In genomic region chr12:5371636-5372035, GRCh38 we compare ENCODE assay signal across 36 cellular contexts.
"Had no signal": no experiment of that assay in that cellular context is flagged by ENCODE, and none has a peak within 500 bp of the region (broad histone marks: within the 10 kb centered on the region; RNA-seq: fewer than 3 reads in every experiment).

No MANE protein-coding gene starts in this region.

- H3K36me3 ChIP-seq: adrenal gland, breast epithelium, cardiac muscle cell, colonic mucosa, esophagus squamous epithelium, gastroesophageal sphincter, heart right ventricle, WERI-Rb-1 had no signal

- DNase-seq: activated B cell treated with CpG ODN at 0.5 μM for 24 hours; activated CD4-positive, alpha-beta T cell treated with anti-CD3 and anti-CD28 coated beads for 48 hours; activated CD4-positive, alpha-beta T cell treated with anti-CD3 and anti-CD28 coated beads, Interleukin-2, amount 50 U/mL, for 1 hour; activated CD4-positive, alpha-beta T cell treated with anti-CD3 and anti-CD28 coated beads, Interleukin-2, amount 50 U/mL, for 48 hours; activated CD8-positive, alpha-beta memory T cell treated with anti-CD3 and anti-CD28 coated beads, Interleukin-2, amount 10 ng/mL, durations not matched to agents 7 days and 5 days; activated CD8-positive, alpha-beta memory T cell treated with anti-CD3 and anti-CD28 coated beads, Interleukin-2, amount 50 U/mL, for 4 hours; activated CD8-positive, alpha-beta T cell treated with anti-CD3 and anti-CD28 coated beads, Interleukin-2, amount 10 ng/mL, durations not matched to agents 7 days and 5 days; activated effector memory CD4-positive, alpha-beta T cell treated with anti-CD3 and anti-CD28 coated beads, Interleukin-2, amount 50 U/mL, for 16 hours; activated naive CD4-positive, alpha-beta T cell treated with anti-CD3 and anti-CD28 coated beads for 36 hours; activated naive CD8-positive, alpha-beta T cell treated with anti-CD3 and anti-CD28 coated beads for 36 hours; activated naive CD8-positive, alpha-beta T cell treated with anti-CD3 and anti-CD28 coated beads, Interleukin-2, amount 50 U/mL, for 24 hours; activated T-cell treated with anti-CD3 and anti-CD28 coated beads, Interleukin-2, amount 50 U/mL, for 1 hour; activated T-cell treated with anti-CD3 and anti-CD28 coated beads, Interleukin-2, amount 50 U/mL, for 48 hours; adrenal gland; amygdala; aorta; central memory CD4-positive, alpha-beta T cell; cerebellar nuclear complex; colonic mucosa; effector CD8-positive, alpha-beta T cell; esophagus squamous epithelium; foreskin melanocyte; heart right ventricle; T-helper 17 cell; T1000; WERI-Rb-1 had no signal

- H3K9me3 Mint-ChIP-seq: activated B cell treated with CpG ODN at 0.5 μM for 24 hours; activated naive CD4-positive, alpha-beta T cell treated with anti-CD3 and anti-CD28 coated beads for 36 hours; activated naive CD4-positive, alpha-beta T cell treated with anti-CD3 and anti-CD28 coated beads, Interleukin-2, amount 50 U/mL, for 24 hours; activated naive CD8-positive, alpha-beta T cell treated with anti-CD3 and anti-CD28 coated beads for 36 hours; activated naive CD8-positive, alpha-beta T cell treated with anti-CD3 and anti-CD28 coated beads, Interleukin-2, amount 50 U/mL, for 24 hours; activated T-helper 1 cell treated with anti-CD3 and anti-CD28 coated beads, Interleukin-12 subunit alpha, Interleukin-12 subunit beta, Interleukin-2, Interleukin-4 antibody, amounts not matched to agents 30 ng/mL and 10 ng/mL and 1 ng/mL, durations not matched to agents 14 hours and 24 hours and 36 hours; activated T-helper 2 cell treated with anti-CD3 and anti-CD28 coated beads, Interferon-gamma antibody, Interleukin-2, Interleukin-4, amounts not matched to agents 10 μg/mL and 5 μg/mL and 100 μg/mL, durations not matched to agents 14 hours and 24 hours and 36 hours; T-helper 2 cell treated with Interferon-gamma antibody and Interleukin-4, amounts not matched to agents 5 μg/mL and 100 μg/mL, for 36 hours had no signal

- H3K27ac Mint-ChIP-seq: activated B cell treated with CpG ODN at 0.5 μM for 24 hours; activated CD8-positive, alpha-beta memory T cell treated with anti-CD3 and anti-CD28 coated beads, Interleukin-2, amount 10 ng/mL, durations not matched to agents 7 days and 5 days; activated CD8-positive, alpha-beta T cell treated with anti-CD3 and anti-CD28 coated beads, Interleukin-2, amount 10 ng/mL, durations not matched to agents 7 days and 5 days; activated naive CD4-positive, alpha-beta T cell treated with anti-CD3 and anti-CD28 coated beads for 36 hours; activated naive CD4-positive, alpha-beta T cell treated with anti-CD3 and anti-CD28 coated beads, Interleukin-2, amount 50 U/mL, for 24 hours; activated naive CD8-positive, alpha-beta T cell treated with anti-CD3 and anti-CD28 coated beads for 36 hours; activated naive CD8-positive, alpha-beta T cell treated with anti-CD3 and anti-CD28 coated beads, Interleukin-2, amount 50 U/mL, for 24 hours; activated T-helper 1 cell treated with anti-CD3 and anti-CD28 coated beads, Interleukin-12 subunit alpha, Interleukin-12 subunit beta, Interleukin-2, Interleukin-4 antibody, amounts not matched to agents 30 ng/mL and 10 ng/mL and 1 ng/mL, durations not matched to agents 14 hours and 24 hours and 36 hours; activated T-helper 2 cell treated with anti-CD3 and anti-CD28 coated beads, Interferon-gamma antibody, Interleukin-2, Interleukin-4, amounts not matched to agents 10 μg/mL and 5 μg/mL and 100 μg/mL, durations not matched to agents 14 hours and 24 hours and 36 hours; brain; T-helper 17 cell; T-helper 2 cell treated with Interferon-gamma antibody and Interleukin-4, amounts not matched to agents 5 μg/mL and 100 μg/mL, for 36 hours had no signal

- H3K27ac ChIP-seq: adrenal gland, breast epithelium, cardiac muscle cell, colonic mucosa, epithelial cell of prostate, esophagus squamous epithelium, gastroesophageal sphincter, heart right ventricle, WERI-Rb-1 had no signal

- ATAC-seq: activated CD4-positive, CD25-positive, alpha-beta regulatory T cell treated with anti-CD3 and anti-CD28 coated beads, Interleukin-2, amount 50 U/mL, for 24 hours; activated CD8-positive, alpha-beta memory T cell treated with anti-CD3 and anti-CD28 coated beads, Interleukin-2, amount 10 ng/mL, durations not matched to agents 7 days and 5 days; activated CD8-positive, alpha-beta T cell treated with anti-CD3 and anti-CD28 coated beads, Interleukin-2, amount 10 ng/mL, durations not matched to agents 7 days and 5 days; activated naive CD8-positive, alpha-beta T cell treated with anti-CD3 and anti-CD28 coated beads, Interleukin-2, amount 50 U/mL, for 24 hours; gastroesophageal sphincter; heart right ventricle; T-helper 17 cell had no signal

- H3K27me3 ChIP-seq: adrenal gland, breast epithelium, cardiac muscle cell, colonic mucosa, esophagus squamous epithelium, gastroesophageal sphincter had no signal

- H3K4me3 Mint-ChIP-seq: activated B cell treated with CpG ODN at 0.5 μM for 24 hours; activated CD8-positive, alpha-beta memory T cell treated with anti-CD3 and anti-CD28 coated beads, Interleukin-2, amount 10 ng/mL, durations not matched to agents 7 days and 5 days; activated CD8-positive, alpha-beta T cell treated with anti-CD3 and anti-CD28 coated beads, Interleukin-2, amount 10 ng/mL, durations not matched to agents 7 days and 5 days; activated naive CD4-positive, alpha-beta T cell treated with anti-CD3 and anti-CD28 coated beads for 36 hours; activated naive CD4-positive, alpha-beta T cell treated with anti-CD3 and anti-CD28 coated beads, Interleukin-2, amount 50 U/mL, for 24 hours; activated naive CD8-positive, alpha-beta T cell treated with anti-CD3 and anti-CD28 coated beads for 36 hours; activated naive CD8-positive, alpha-beta T cell treated with anti-CD3 and anti-CD28 coated beads, Interleukin-2, amount 50 U/mL, for 24 hours; activated T-helper 1 cell treated with anti-CD3 and anti-CD28 coated beads, Interleukin-12 subunit alpha, Interleukin-12 subunit beta, Interleukin-2, Interleukin-4 antibody, amounts not matched to agents 30 ng/mL and 10 ng/mL and 1 ng/mL, durations not matched to agents 14 hours and 24 hours and 36 hours; brain; T-helper 17 cell; T-helper 2 cell treated with Interferon-gamma antibody and Interleukin-4, amounts not matched to agents 5 μg/mL and 100 μg/mL, for 36 hours had no signal

- H3K4me1 Mint-ChIP-seq: activated B cell treated with CpG ODN at 0.5 μM for 24 hours; activated CD8-positive, alpha-beta memory T cell treated with anti-CD3 and anti-CD28 coated beads, Interleukin-2, amount 10 ng/mL, durations not matched to agents 7 days and 5 days; activated naive CD4-positive, alpha-beta T cell treated with anti-CD3 and anti-CD28 coated beads, Interleukin-2, amount 50 U/mL, for 24 hours; activated naive CD8-positive, alpha-beta T cell treated with anti-CD3 and anti-CD28 coated beads for 36 hours; activated naive CD8-positive, alpha-beta T cell treated with anti-CD3 and anti-CD28 coated beads, Interleukin-2, amount 50 U/mL, for 24 hours; brain; T-helper 17 cell had no signal

- H3K9me3 ChIP-seq: adrenal gland, breast epithelium, colonic mucosa, esophagus squamous epithelium, gastroesophageal sphincter, heart right ventricle had no signal

- H3K4me3 ChIP-seq: adrenal gland, breast epithelium, cardiac muscle cell, colonic mucosa, esophagus squamous epithelium, gastroesophageal sphincter, heart right ventricle had no signal

- H3K4me1 ChIP-seq: adrenal gland, breast epithelium, colonic mucosa, esophagus squamous epithelium, gastroesophageal sphincter, heart right ventricle had no signal

- H3K27me3 Mint-ChIP-seq: activated CD8-positive, alpha-beta memory T cell treated with anti-CD3 and anti-CD28 coated beads, Interleukin-2, amount 10 ng/mL, durations not matched to agents 7 days and 5 days; activated naive CD8-positive, alpha-beta T cell treated with anti-CD3 and anti-CD28 coated beads for 36 hours; brain; T-helper 17 cell had no signal

- H3K36me3 Mint-ChIP-seq: activated CD8-positive, alpha-beta memory T cell treated with anti-CD3 and anti-CD28 coated beads, Interleukin-2, amount 10 ng/mL, durations not matched to agents 7 days and 5 days; activated naive CD4-positive, alpha-beta T cell treated with anti-CD3 and anti-CD28 coated beads, Interleukin-2, amount 50 U/mL, for 24 hours; activated naive CD8-positive, alpha-beta T cell treated with anti-CD3 and anti-CD28 coated beads for 36 hours; brain had no signal
